In the genomic region with DNA sequence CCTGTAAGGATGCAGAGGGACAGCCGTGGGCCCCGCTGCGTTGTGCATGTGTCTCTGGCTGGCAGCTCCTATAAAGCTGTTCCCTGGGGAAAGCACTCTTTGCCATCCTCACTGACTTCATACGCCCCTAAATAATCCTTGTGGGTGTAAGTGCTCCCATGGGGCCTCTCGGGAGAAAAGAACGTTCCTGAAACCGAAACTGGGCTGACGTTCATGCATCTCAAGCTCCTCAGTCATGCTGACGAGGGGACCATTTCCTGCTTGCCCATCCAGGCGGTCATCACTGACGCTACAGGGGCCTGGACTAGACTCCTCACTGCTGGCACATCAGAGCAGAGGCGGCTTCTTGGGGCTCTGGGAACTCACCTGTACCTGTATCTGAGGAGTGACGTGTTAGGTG, we compare ENCODE assay signal across 9 cellular contexts.
A peak's percentile ranks its signal among the peaks of the same experiment; 100 is the strongest.
DNase-seq lines count a peak whose midpoint lies in the region; ATAC-seq and TF ChIP-seq lines count a peak whose summit lies in the region.
"Had no signal": no experiment of that assay in that cellular context is flagged by ENCODE, and none has a peak within 500 bp of the region (broad histone marks: within the 10 kb centered on the region; RNA-seq: fewer than 3 reads in every experiment).

No MANE protein-coding gene starts in this region.

- H3K9me3 Mint-ChIP-seq in WTC11, result no peaks in the 10 kb centered on the region

- POLR2A ChIA-PET in WTC11 (lab: Charles Lee), result no interaction called here

- CTCF ChIA-PET in WTC11 (lab: Charles Lee), result interaction anchor here (0.5 to 2.1 kb wide), 5 partner anchors 29 to 199 kb away, joined by 3 to 11 read pairs (median 3); no protein-coding TSS in a partner anchor

- no peaks in the 10 kb centered on the region for H3K36me3 Mint-ChIP-seq in WTC11

- TF ChIP-seq CTCF in fibroblast of mammary gland (conservative IDR thresholded peaks at IDR 0.05; ENCODE audit: control insufficient read depth, insufficient read depth, low read depth, low read length), result no peak
- TF ChIP-seq CTCF in WTC11 (IDR thresholded peaks at IDR 0.05), result no peak

- no peaks in the 10 kb centered on the region; the same call in 1 of the 2 replicates for H3K27me3 Mint-ChIP-seq in WTC11 (ENCODE audit: low read depth)

- ATAC-seq in GM18498 (IDR thresholded peaks at IDR 0.05; ENCODE audit: unreplicated experiment) (peak; percentile 90), GM21360 (IDR thresholded peaks at IDR 0.05; ENCODE audit: unreplicated experiment) (peak; percentile 91), HG03159 (IDR thresholded peaks at IDR 0.05; ENCODE audit: unreplicated experiment) (peak; percentile 80), WTC11 (no peak), left lobe of liver (no peak)

- no peak overlapping the region for H3K4me3 ChIP-seq in fibroblast of mammary gland (ENCODE audit: control insufficient read depth, low read depth, low read length)

- H3K4me3 Mint-ChIP-seq in WTC11, result no peak overlapping the region

- peak; percentile 95 for DNase-seq in fibroblast of mammary gland (ENCODE audit: low read depth)
- no peak for DNase-seq in WTC11 (ENCODE audit: low spot score)
- DNase-seq in NCI-H526 (lab: John Stamatoyannopoulos, UW), result no peak
- no peak for DNase-seq in left lobe of liver (ENCODE audit: low spot score)
- no peak for DNase-seq in midbrain (lab: John Stamatoyannopoulos, UW)
- DNase-seq: activated CD4-positive, alpha-beta T cell treated with anti-CD3 and anti-CD28 coated beads for 4 hours had no signal

- no peak overlapping the region for H3K27ac Mint-ChIP-seq in WTC11

- H3K4me1 Mint-ChIP-seq in WTC11, result peaks cover 14% of the 10 kb centered on the region

TF ChIP-seq in WTC11, 78 proteins besides CTCF, POLR2A, EP300 and RAD21:
- no peak for TF ChIP-seq ATF2 (CRISPR knock-in tag; IDR thresholded peaks at IDR 0.05; ENCODE audit: borderline replicate concordance, low read depth)
- TF ChIP-seq NR3C1 (CRISPR knock-in tag; conservative IDR thresholded peaks at IDR 0.05; ENCODE audit: low read depth), result no peak
- TF ChIP-seq ZNF416 (CRISPR knock-in tag; IDR thresholded peaks at IDR 0.05), result no peak
- no peak for TF ChIP-seq GABPB1 (CRISPR knock-in tag; IDR thresholded peaks at IDR 0.05)
- TF ChIP-seq ZBTB21 (CRISPR knock-in tag; IDR thresholded peaks at IDR 0.05; ENCODE audit: borderline replicate concordance), result no peak
- TF ChIP-seq CREB1 (CRISPR knock-in tag; IDR thresholded peaks at IDR 0.05), result no peak
- TF ChIP-seq ZNF281 (CRISPR knock-in tag; IDR thresholded peaks at IDR 0.05), result no peak
- TF ChIP-seq IRF2 (CRISPR knock-in tag; IDR thresholded peaks at IDR 0.05; ENCODE audit: borderline replicate concordance, low read depth), result no peak

Comparison
In these comparisons a context has a peak if more than half of its experiments do, and no peak if none do; other contexts are left out.
1. ATAC-seq: peak in GM18498 (single experiment), GM21360 (single experiment) and HG03159 (single experiment); none in WTC11 (single experiment) and left lobe of liver (single experiment).